Comparison of ENCODE assay signal across 14 cellular contexts in the genomic region with DNA sequence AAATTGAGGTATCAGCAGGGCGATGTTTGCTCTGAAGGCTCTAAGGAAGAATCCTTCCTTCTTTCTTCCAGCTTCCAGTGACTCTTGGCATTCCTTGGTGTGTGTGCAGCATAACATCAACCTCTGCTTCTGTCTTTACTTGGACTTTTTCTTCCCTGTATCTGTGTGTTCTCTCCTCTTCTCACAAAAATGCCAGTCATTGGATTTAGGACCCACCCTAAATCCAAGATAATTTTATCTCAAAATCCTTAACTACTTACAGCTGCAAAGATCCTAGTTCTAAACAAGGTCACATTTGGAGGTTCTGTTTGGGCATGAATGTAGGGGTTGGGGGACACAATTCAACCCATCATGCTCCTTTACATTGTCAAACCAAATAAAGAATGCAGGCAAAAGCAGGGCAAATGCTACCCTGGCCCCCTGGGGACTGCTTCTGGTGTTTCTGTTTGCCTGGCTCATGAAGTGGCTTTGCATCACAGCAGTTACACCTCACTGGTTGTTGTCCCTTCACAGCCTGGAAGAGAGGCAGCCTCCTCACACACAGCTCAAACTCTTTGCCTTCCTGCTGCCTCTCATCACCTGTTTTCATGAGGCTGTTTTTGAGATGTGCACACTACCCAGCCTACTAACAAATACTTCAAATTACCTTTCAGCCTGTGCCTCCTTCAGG.
"Had no signal": no experiment of that assay in that cellular context is flagged by ENCODE, and none has a peak within 500 bp of the region (broad histone marks: within the 10 kb centered on the region; RNA-seq: fewer than 3 reads in every experiment).

No MANE protein-coding gene starts in this region.

- H3K27me3 ChIP-seq: dorsolateral prefrontal cortex had no signal

- H3K4me3 Mint-ChIP-seq: activated CD4-positive, alpha-beta T cell treated with anti-CD3 and anti-CD28 coated beads for 36 hours; activated CD8-positive, alpha-beta T cell treated with anti-CD3 and anti-CD28 coated beads for 36 hours; activated T-cell treated with anti-CD3 and anti-CD28 coated beads, Interleukin-2, amount 50 U/mL, for 4 hours; memory B cell; naive thymus-derived CD8-positive, alpha-beta T cell; stimulated activated memory B cell treated with anti-CD40 and anti-IgM and Interleukin-4, amounts not matched to agents 10 μg/mL and 1 μg/mL and 100 μg/mL, for 72 hours had no signal

- H3K27me3 Mint-ChIP-seq: activated CD4-positive, alpha-beta T cell treated with anti-CD3 and anti-CD28 coated beads for 36 hours; activated CD8-positive, alpha-beta T cell treated with anti-CD3 and anti-CD28 coated beads for 36 hours; memory B cell; stimulated activated memory B cell treated with anti-CD40 and anti-IgM and Interleukin-4, amounts not matched to agents 10 μg/mL and 1 μg/mL and 100 μg/mL, for 72 hours had no signal

- H3K36me3 ChIP-seq: WERI-Rb-1 had no signal

- H3K36me3 Mint-ChIP-seq: memory B cell; naive thymus-derived CD8-positive, alpha-beta T cell; stimulated activated memory B cell treated with anti-CD40 and anti-IgM and Interleukin-4, amounts not matched to agents 10 μg/mL and 1 μg/mL and 100 μg/mL, for 72 hours had no signal

- H3K4me3 ChIP-seq: dorsolateral prefrontal cortex had no signal

- H3K27ac Mint-ChIP-seq: activated CD4-positive, alpha-beta T cell treated with anti-CD3 and anti-CD28 coated beads for 36 hours; activated CD8-positive, alpha-beta T cell treated with anti-CD3 and anti-CD28 coated beads for 36 hours; memory B cell; naive thymus-derived CD8-positive, alpha-beta T cell; stimulated activated memory B cell treated with anti-CD40 and anti-IgM and Interleukin-4, amounts not matched to agents 10 μg/mL and 1 μg/mL and 100 μg/mL, for 72 hours had no signal

- H3K27ac ChIP-seq: dorsolateral prefrontal cortex, WERI-Rb-1 had no signal

- H3K9me3 Mint-ChIP-seq: activated T-cell treated with anti-CD3 and anti-CD28 coated beads, Interleukin-2, amount 50 U/mL, for 4 hours; stimulated activated memory B cell treated with anti-CD40 and anti-IgM and Interleukin-4, amounts not matched to agents 10 μg/mL and 1 μg/mL and 100 μg/mL, for 72 hours had no signal

- ATAC-seq: activated CD4-positive, alpha-beta T cell treated with anti-CD3 and anti-CD28 coated beads for 36 hours; activated CD8-positive, alpha-beta T cell treated with anti-CD3 and anti-CD28 coated beads for 36 hours; activated T-cell treated with anti-CD3 and anti-CD28 coated beads, Interleukin-2, amount 50 U/mL, for 4 hours; esophagus mucosa; left ventricle myocardium superior; naive thymus-derived CD8-positive, alpha-beta T cell; stimulated activated memory B cell treated with anti-CD40 and anti-IgM and Interleukin-4, amounts not matched to agents 10 μg/mL and 1 μg/mL and 100 μg/mL, for 72 hours had no signal

- H3K4me1 Mint-ChIP-seq: activated CD4-positive, alpha-beta T cell treated with anti-CD3 and anti-CD28 coated beads for 36 hours; memory B cell; naive thymus-derived CD8-positive, alpha-beta T cell; stimulated activated memory B cell treated with anti-CD40 and anti-IgM and Interleukin-4, amounts not matched to agents 10 μg/mL and 1 μg/mL and 100 μg/mL, for 72 hours had no signal

- DNase-seq: activated CD4-positive, alpha-beta T cell treated with anti-CD3 and anti-CD28 coated beads for 36 hours; activated CD8-positive, alpha-beta T cell treated with anti-CD3 and anti-CD28 coated beads for 36 hours; activated effector memory CD4-positive, alpha-beta T cell treated with Interleukin-2 at 50 U/mL for 16 hours; activated naive CD4-positive, alpha-beta T cell treated with anti-CD3 and anti-CD28 coated beads, Interleukin-2, amount 50 U/mL, for 16 hours; activated T-cell treated with anti-CD3 and anti-CD28 coated beads, Interleukin-2, amount 50 U/mL, for 4 hours; dorsolateral prefrontal cortex; kidney glomerular epithelial cell; left ventricle myocardium superior; naive thymus-derived CD8-positive, alpha-beta T cell; stimulated activated CD4-positive, alpha-beta T cell treated with anti-CD3 and anti-CD28 coated beads, Interleukin-2, amount 100 ng/mL, for 48 hours; WERI-Rb-1 had no signal
